Comparison of ENCODE assay signal across 19 cellular contexts in genomic region chr12:132117558-132117875, GRCh38. TPM values are rescaled to one million over a fixed set of nuclear protein-coding genes. Genes with fewer than 3 reads are reported as not detected.
A peak's percentile ranks its signal among the peaks of the same experiment; 100 is the strongest.
DNase-seq lines count a peak whose midpoint lies in the region; ATAC-seq, FAIRE-seq and TF ChIP-seq lines count a peak whose summit lies in the region.
"Had no signal": no experiment of that assay in that cellular context is flagged by ENCODE, and none has a peak within 500 bp of the region (broad histone marks: within the 10 kb centered on the region; RNA-seq: fewer than 3 reads in every experiment).

No MANE protein-coding gene starts in this region.

- H3F3A ChIP-seq in GM23338 (replicated peaks; ENCODE audit: low read depth), result no peaks in the 10 kb centered on the region; the same call in 1 of the 2 replicates

- H3K27ac ChIP-seq in BLaER1 (peak overlapping the region; percentile 81), GM23338 (ENCODE audit: low read depth) (no peak overlapping the region), HepG2 (ENCODE audit: extremely low read length, insufficient read depth, low read length) (no peak overlapping the region), Karpas-422 (ENCODE audit: low read length) (no peak overlapping the region)
- H3K27ac ChIP-seq: skin epidermis had no signal

- in situ Hi-C loops in HepG2 (cut with HindIII; ENCODE audit: extremely low pct_ligation_motif_present, low pct_unique_long_range_greater_than_20kb), result no loop called here

- peaks cover 13% of the 10 kb centered on the region for H3K27me3 Mint-ChIP-seq in GM23338 (ENCODE audit: insufficient read depth, low read depth, poor library complexity)
- H3K27me3 Mint-ChIP-seq: activated B cell treated with CpG ODN at 0.5 μM for 24 hours, IgD-negative memory B cell, T-helper 17 cell had no signal

- H3K9me3 ChIP-seq in BLaER1 (no peaks in the 10 kb centered on the region), HepG2 (ENCODE audit: low read length) (no peaks in the 10 kb centered on the region), Karpas-422 (ENCODE audit: low read length) (no peaks in the 10 kb centered on the region)

- H3K4me3 Mint-ChIP-seq in GM23338, result no peak overlapping the region
- H3K4me3 Mint-ChIP-seq: activated B cell treated with CpG ODN at 0.5 μM for 24 hours, IgD-negative memory B cell, natural killer cell, T-helper 17 cell had no signal

- TF ChIP-seq RAD21 in HepG2 (CRISPR knock-in tag; IDR thresholded peaks at IDR 0.05), result no peak

- no peaks in the 10 kb centered on the region for H3K9me3 Mint-ChIP-seq in GM23338
- H3K9me3 Mint-ChIP-seq: activated B cell treated with CpG ODN at 0.5 μM for 24 hours, IgD-negative memory B cell, natural killer cell had no signal

- H3K27me3 ChIP-seq in BLaER1, result no peaks in the 10 kb centered on the region
- H3K27me3 ChIP-seq in GM23338 (ENCODE audit: insufficient read depth), result no peaks in the 10 kb centered on the region
- no peaks in the 10 kb centered on the region for H3K27me3 ChIP-seq in HepG2 (ENCODE audit: control insufficient read depth in 1 of 2, insufficient read depth in 2 of 2, low read length in 2 of 2)
- no peaks in the 10 kb centered on the region for H3K27me3 ChIP-seq in Karpas-422 (ENCODE audit: low read length)

- H3K9me2 ChIP-seq in GM23338 (ENCODE audit: insufficient read depth) (no peaks in the 10 kb centered on the region), Karpas-422 (replicated peaks; ENCODE audit: insufficient read depth, low read length) (no peaks in the 10 kb centered on the region)

- intact Hi-C loops in HepG2 (cut with micrococcal nuclease; ENCODE audit: unreplicated experiment), result no loop called here

- H3K4me2 ChIP-seq in BLaER1 (peak overlapping the region; percentile 91), GM23338 (no peak overlapping the region), HepG2 (ENCODE audit: low read depth, low read length) (no peak overlapping the region), Karpas-422 (ENCODE audit: low read depth, low read length, poor library complexity, severe bottlenecking) (no peak overlapping the region)

- H3K9ac ChIP-seq in BLaER1 (no peak overlapping the region), HepG2 (ENCODE audit: insufficient read depth, low read depth, low read length) (no peak overlapping the region), Karpas-422 (ENCODE audit: low read length) (no peak overlapping the region)

- TF ChIP-seq POLR2A in HepG2 (IDR thresholded peaks at IDR 0.05; ENCODE audit: insufficient read depth in 1 of 2, low read depth in 2 of 2, low read length in 2 of 2), result no peak

- peaks cover 100% of the 10 kb centered on the region for H3K4me1 ChIP-seq in BLaER1
- H3K4me1 ChIP-seq in GM23338 (ENCODE audit: insufficient read depth), result no peaks in the 10 kb centered on the region
- H3K4me1 ChIP-seq in HepG2 (ENCODE audit: insufficient read depth, low read length), result no peaks in the 10 kb centered on the region
- H3K4me1 ChIP-seq in Karpas-422 (ENCODE audit: low read length), result no peaks in the 10 kb centered on the region

- no peaks in the 10 kb centered on the region for H3K4me1 Mint-ChIP-seq in GM23338
- H3K4me1 Mint-ChIP-seq: activated B cell treated with CpG ODN at 0.5 μM for 24 hours, IgD-negative memory B cell, T-helper 17 cell had no signal

- H2AFZ ChIP-seq in GM23338 (no peak overlapping the region), HepG2 (ENCODE audit: low read length) (no peak overlapping the region), Karpas-422 (ENCODE audit: low read length) (no peak overlapping the region)

- H3K4me3 ChIP-seq in BLaER1, result no peak overlapping the region
- no peak overlapping the region for H3K4me3 ChIP-seq in GM23338
- H3K4me3 ChIP-seq in HepG2 (replicated peaks in 1 of 3; ENCODE audit: insufficient read depth in 1 of 3, low read depth in 2 of 3, low read length in 3 of 3), result no peak overlapping the region
- no peak overlapping the region for H3K4me3 ChIP-seq in Karpas-422 (ENCODE audit: low read length)
- H3K4me3 ChIP-seq: skin epidermis had no signal

- WGBS in HepG2 (ENCODE audit: low lambda C conversion rate), result 95% methylated on average over 8 of the region's 10 CpGs

- CTCF ChIA-PET in HepG2 (lab: Yijun Ruan, JAX; ENCODE audit: low intra/inter-chr PET ratio, low total read pairs), result no interaction called here

- no TSS peak for BruUV-seq in HepG2 (replicated peaks; lab: Mats Ljungman, UMichigan)

- H3K36me3 ChIP-seq in BLaER1, result peaks cover 41% of the 10 kb centered on the region
- H3K36me3 ChIP-seq in GM23338 (ENCODE audit: insufficient read depth), result peaks cover 11% of the 10 kb centered on the region; the same call in 1 of the 2 replicates
- H3K36me3 ChIP-seq in HepG2 (replicated peaks in 1 of 2; ENCODE audit: control insufficient read depth in 1 of 2, insufficient read depth in 2 of 2, low read length in 2 of 2), result peaks cover 15 to 50% of the 10 kb centered on the region in 2 experiments; a peak in 4 of 5 replicates
- H3K36me3 ChIP-seq in Karpas-422 (ENCODE audit: insufficient read depth, low read length), result peaks cover 36% of the 10 kb centered on the region; the same call in 1 of the 2 replicates

- H3K27ac Mint-ChIP-seq in GM23338, result no peak overlapping the region
- H3K27ac Mint-ChIP-seq: activated B cell treated with CpG ODN at 0.5 μM for 24 hours, IgD-negative memory B cell, natural killer cell, T-helper 17 cell had no signal

- no peak for TF ChIP-seq EP300 in HepG2 (IDR thresholded peaks at IDR 0.05; ENCODE audit: low read depth in 2 of 2, low read length in 2 of 2)
- no peak for TF ChIP-seq EP300 in HepG2 (CRISPR knock-in tag; IDR thresholded peaks at IDR 0.05; ENCODE audit: borderline replicate concordance)

- H3K79me2 ChIP-seq in GM23338 (replicated peaks; ENCODE audit: insufficient read depth) (no peaks in the 10 kb centered on the region), HepG2 (ENCODE audit: insufficient read depth, low read length) (no peaks in the 10 kb centered on the region), Karpas-422 (ENCODE audit: low read length) (no peaks in the 10 kb centered on the region)

- H4K20me1 ChIP-seq in BLaER1 (no peaks in the 10 kb centered on the region), GM23338 (replicated peaks; ENCODE audit: insufficient read depth) (no peaks in the 10 kb centered on the region), HepG2 (ENCODE audit: insufficient read depth, low read length) (0 out of 2 replicates have a peak, but pooled peaks cover 2% of the 10 kb centered on the region), Karpas-422 (ENCODE audit: insufficient read depth, low read depth, low read length) (no peaks in the 10 kb centered on the region)

- DNase-seq in GM23338 (ENCODE audit: low spot score) (peak; percentile 65), HepG2 (ENCODE audit: low spot score) (no peak), NCI-H345 treated with DMSO at 0.1 percent for 48 hours (lab: John Stamatoyannopoulos, UW; ENCODE audit: unreplicated experiment) (no peak), Karpas-422 (no peak)
- no peak for DNase-seq in stimulated activated CD4-positive, alpha-beta T cell treated with anti-CD3 and anti-CD28 coated beads, Interleukin-2, amount 100 ng/mL, for 24 hours
- DNase-seq: activated B cell treated with CpG ODN at 0.5 μM for 24 hours; anterior cingulate cortex; DMS 273 treated with DMSO at 0.1 percent for 48 hours; MV-4-11; natural killer cell; NCI-H1930; SHP77 treated with DMSO at 0.1 percent for 48 hours; stimulated activated CD4-positive, alpha-beta T cell treated with anti-CD3 and anti-CD28 coated beads, Interleukin-4, amount 100 ng/mL, for 24 hours; T-helper 17 cell had no signal

- H3K36me3 Mint-ChIP-seq in GM23338 (ENCODE audit: low read depth), result peaks cover 31% of the 10 kb centered on the region
- H3K36me3 Mint-ChIP-seq: IgD-negative memory B cell, natural killer cell had no signal

- ATAC-seq in GM23338 (peak; percentile 93), SK-N-SH treated with all-trans-retinoic acid at 6 μM for 48 hours (peak; percentile 78), HepG2 (peak; percentile 45)
- ATAC-seq: natural killer cell, T-helper 17 cell had no signal

- TF ChIP-seq CTCF in GM23338 (conservative IDR thresholded peaks at IDR 0.05; ENCODE audit: low read depth in 2 of 2) (no peak), HepG2 (CRISPR knock-in tag; IDR thresholded peaks at IDR 0.05) (no peak)

- POLR2A ChIA-PET in HepG2 (lab: Yijun Ruan, JAX), result no interaction called here

- no peak for FAIRE-seq in HepG2 (lab: Jason Lieb, UNC)
- FAIRE-seq: keratinocyte had no signal

RNA-seq across cellular contexts. Expression of gene DDX51, which starts 26.6 kb away (rescaled TPM):
- 18.3 and 19.3 TPM in 2 replicates for total RNA-seq in GM23338 (2014; rRNA removed; shearing (Covaris generic))
- polyA plus RNA-seq in GM23338 (2016; fragmentation: Nextera tagmentation; extraction: Ambion mirVana) (12.4 and 13.0 TPM in 2 replicates), HepG2 (2011; rRNA removed) (10.1 and 11.6 TPM in 2 replicates)
- total RNA-seq in HepG2 (2016; rRNA removed; fragmentation: Illumina TruSeq; extraction: Trizol), result 3.5 and 10.1 TPM in 2 replicates
- total RNA-seq in HepG2 (2016; cell fraction: cytosol; rRNA removed; fragmentation: Illumina TruSeq; extraction: Trizol; ENCODE audit: low read depth), result 3.5 and 3.6 TPM in 2 replicates
- 2.7 and 9.3 TPM in 2 replicates for total RNA-seq in HepG2 (2016; cell fraction: insoluble cytoplasmic fraction; rRNA removed; fragmentation: Illumina TruSeq; extraction: Trizol)
- 2.5 and 3.2 TPM in 2 replicates for total RNA-seq in HepG2 (2016; cell fraction: membrane; rRNA removed; fragmentation: Illumina TruSeq; extraction: Trizol)
- total RNA-seq in HepG2 (2016; cell fraction: nucleus; rRNA removed; fragmentation: Illumina TruSeq; extraction: Trizol), result 9.6 and 14.3 TPM in 2 replicates
- polyA plus RNA-seq in HepG2 (2011; cell fraction: cytosol; rRNA removed), result 3.4 and 4.5 TPM in 2 replicates
- polyA plus RNA-seq in HepG2 (2011; cell fraction: nucleus; rRNA removed), result 66.0 and 70.7 TPM in 2 replicates
- polyA plus RNA-seq in HepG2 (2012), result 9.1 and 11.4 TPM in 2 replicates
- polyA plus RNA-seq in HepG2 (2016; cell fraction: cytosol; fragmentation: Illumina TruSeq; extraction: Trizol; ENCODE audit: low read depth), result 0.85 and 1.1 TPM in 2 replicates
- polyA plus RNA-seq in HepG2 (2016; cell fraction: insoluble cytoplasmic fraction; fragmentation: Illumina TruSeq; extraction: Trizol; ENCODE audit: low read depth), result 4.4 and 5.8 TPM in 2 replicates
- polyA plus RNA-seq in HepG2 (2016; cell fraction: membrane; fragmentation: Illumina TruSeq; extraction: Trizol; ENCODE audit: low read depth), result 1.2 and 2.1 TPM in 2 replicates
- polyA plus RNA-seq in HepG2 (2016; cell fraction: nucleus; fragmentation: Illumina TruSeq; extraction: Trizol; ENCODE audit: insufficient read depth, low read depth), result 41.8 and 50.5 TPM in 2 replicates
- polyA minus RNA-seq in HepG2 (2011; rRNA and poly(A)+ RNA removed; ENCODE audit: low replicate concordance), result 10.7 and 19.6 TPM in 2 replicates
- 3.3 and 4.1 TPM in 2 replicates for polyA minus RNA-seq in HepG2 (2011; cell fraction: cytosol; rRNA and poly(A)+ RNA removed)
- polyA minus RNA-seq in HepG2 (2011; cell fraction: nucleus; rRNA and poly(A)+ RNA removed), result 14.7 and 15.7 TPM in 2 replicates
- total RNA-seq in Karpas-422 (2014; rRNA removed; shearing (Covaris generic); ENCODE audit: low replicate concordance), result 6.4 and 14.9 TPM in 2 replicates

RNA-seq across cellular contexts. Expression of gene NOC4L, which starts 26.7 kb away (rescaled TPM):
- total RNA-seq in GM23338 (2014; rRNA removed; shearing (Covaris generic)), result 32.7 and 42.4 TPM in 2 replicates
- 54.7 and 58.5 TPM in 2 replicates for polyA plus RNA-seq in GM23338 (2016; fragmentation: Nextera tagmentation; extraction: Ambion mirVana)
- total RNA-seq in HepG2 (2016; rRNA removed; fragmentation: Illumina TruSeq; extraction: Trizol), result 12.1 and 14.6 TPM in 2 replicates
- 7.5 and 7.6 TPM in 2 replicates for total RNA-seq in HepG2 (2016; cell fraction: cytosol; rRNA removed; fragmentation: Illumina TruSeq; extraction: Trizol; ENCODE audit: low read depth)
- 9.2 and 14.5 TPM in 2 replicates for total RNA-seq in HepG2 (2016; cell fraction: insoluble cytoplasmic fraction; rRNA removed; fragmentation: Illumina TruSeq; extraction: Trizol)
- total RNA-seq in HepG2 (2016; cell fraction: membrane; rRNA removed; fragmentation: Illumina TruSeq; extraction: Trizol), result 8.8 and 9.0 TPM in 2 replicates
- 9.0 and 10.7 TPM in 2 replicates for total RNA-seq in HepG2 (2016; cell fraction: nucleus; rRNA removed; fragmentation: Illumina TruSeq; extraction: Trizol)
- polyA plus RNA-seq in HepG2 (2011; rRNA removed), result 4.3 and 4.6 TPM in 2 replicates
- 2.7 and 4.4 TPM in 2 replicates for polyA plus RNA-seq in HepG2 (2011; cell fraction: cytosol; rRNA removed)
- polyA plus RNA-seq in HepG2 (2011; cell fraction: nucleus; rRNA removed), result 14.6 and 21.3 TPM in 2 replicates
- polyA plus RNA-seq in HepG2 (2012), result 7.9 and 11.5 TPM in 2 replicates
- polyA plus RNA-seq in HepG2 (2016; cell fraction: cytosol; fragmentation: Illumina TruSeq; extraction: Trizol; ENCODE audit: low read depth), result 11.7 and 12.8 TPM in 2 replicates
- polyA plus RNA-seq in HepG2 (2016; cell fraction: insoluble cytoplasmic fraction; fragmentation: Illumina TruSeq; extraction: Trizol; ENCODE audit: low read depth), result 14.6 and 19.7 TPM in 2 replicates
- polyA plus RNA-seq in HepG2 (2016; cell fraction: membrane; fragmentation: Illumina TruSeq; extraction: Trizol; ENCODE audit: low read depth), result 9.3 and 11.4 TPM in 2 replicates
- polyA plus RNA-seq in HepG2 (2016; cell fraction: nucleus; fragmentation: Illumina TruSeq; extraction: Trizol; ENCODE audit: insufficient read depth, low read depth), result 25.5 and 25.9 TPM in 2 replicates
- polyA minus RNA-seq in HepG2 (2011; rRNA and poly(A)+ RNA removed; ENCODE audit: low replicate concordance), result 5.3 and 10.2 TPM in 2 replicates
- 4.2 and 4.3 TPM in 2 replicates for polyA minus RNA-seq in HepG2 (2011; cell fraction: cytosol; rRNA and poly(A)+ RNA removed)
- 2.7 and 3.7 TPM in 2 replicates for polyA minus RNA-seq in HepG2 (2011; cell fraction: nucleus; rRNA and poly(A)+ RNA removed)
- 10.4 and 20.5 TPM in 2 replicates for total RNA-seq in Karpas-422 (2014; rRNA removed; shearing (Covaris generic); ENCODE audit: low replicate concordance)
